ENCODE assay signal across 1 cellular context in the genomic region with DNA sequence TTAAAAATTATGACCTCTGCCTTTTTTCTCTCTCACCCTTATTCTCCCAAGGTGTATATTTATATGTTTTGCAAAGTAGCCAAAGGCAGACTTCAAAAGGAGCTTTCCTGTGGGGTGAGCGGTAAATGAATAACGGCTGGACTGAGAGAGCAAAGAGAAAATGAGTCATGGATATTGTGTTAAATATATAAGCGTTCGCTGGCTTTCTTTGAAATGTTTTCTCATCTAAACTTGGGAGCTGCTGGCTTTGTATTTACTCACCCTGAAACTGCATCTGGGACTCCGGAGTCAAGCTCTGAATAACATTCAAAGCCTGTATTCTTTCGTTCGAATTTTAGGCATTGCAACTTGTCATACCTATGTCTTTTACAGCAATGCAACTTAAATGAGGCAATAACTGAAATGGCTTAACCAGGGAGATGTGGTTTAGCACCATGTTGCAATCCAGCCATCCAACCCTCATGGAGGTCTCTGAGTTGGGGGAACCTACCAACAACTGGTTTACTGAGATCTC.
TF ChIP-seq lines count a peak whose summit lies in the region.

No MANE protein-coding gene starts in this region.

TF ChIP-seq in HepG2, 621 proteins besides CTCF, POLR2A, EP300 and RAD21 (continued from another document and continues in another):
- TF ChIP-seq SYNCRIP (IDR thresholded peaks at IDR 0.05; ENCODE audit: insufficient read depth, low read depth, low read length) (no peak), ZSCAN12 (CRISPR knock-in tag; IDR thresholded peaks at IDR 0.05) (peak; percentile 79; the same call in 1 of the 2 replicates), ZNF20 (CRISPR knock-in tag; IDR thresholded peaks at IDR 0.05) (no peak), SNRNP70 (IDR thresholded peaks at IDR 0.05; ENCODE audit: low read depth, low read length) (no peak), SP5 (CRISPR knock-in tag; IDR thresholded peaks at IDR 0.05; ENCODE audit: borderline replicate concordance, low read depth) (no peak), THYN1 (CRISPR knock-in tag; IDR thresholded peaks at IDR 0.05; ENCODE audit: borderline replicate concordance, low read depth) (no peak), ZNF530 (CRISPR knock-in tag; IDR thresholded peaks at IDR 0.05; ENCODE audit: low read depth) (no peak), ZNF674 (CRISPR knock-in tag; IDR thresholded peaks at IDR 0.05; ENCODE audit: low read depth) (no peak), ZNF468 (CRISPR knock-in tag; IDR thresholded peaks at IDR 0.05) (no peak), JUNB (CRISPR knock-in tag; IDR thresholded peaks at IDR 0.05; ENCODE audit: borderline replicate concordance) (no peak), NKX3-1 (CRISPR knock-in tag; IDR thresholded peaks at IDR 0.05) (peak; percentile 78; the same call in 1 of the 2 replicates), PHF5A (CRISPR knock-in tag; IDR thresholded peaks at IDR 0.05; ENCODE audit: low read depth, unreplicated experiment) (no peak), MAFK (conservative IDR thresholded peaks at IDR 0.05 in 1 of 2, IDR thresholded peaks at IDR 0.05 in 1 of 2; ENCODE audit: low read length in 2 of 2) (no peak), ZNF12 (CRISPR knock-in tag; IDR thresholded peaks at IDR 0.05) (0 out of 2 replicates have a peak, but pooled peaks have one; percentile 19), TAF1 (CRISPR knock-in tag; IDR thresholded peaks at IDR 0.05) (no peak), ZNF7 (CRISPR knock-in tag; IDR thresholded peaks at IDR 0.05) (no peak), HES4 (CRISPR knock-in tag; IDR thresholded peaks at IDR 0.05; ENCODE audit: borderline replicate concordance) (no peak), ZNF256 (CRISPR knock-in tag; conservative IDR thresholded peaks at IDR 0.05) (0 out of 2 replicates have a peak, but pooled peaks have one; percentile 24), TARDBP (CRISPR knock-in tag; IDR thresholded peaks at IDR 0.05) (peak; percentile 15; the same call in 1 of the 2 replicates), ZNF839 (CRISPR knock-in tag; IDR thresholded peaks at IDR 0.05; ENCODE audit: borderline replicate concordance) (no peak), ZNF790 (CRISPR knock-in tag; IDR thresholded peaks at IDR 0.05; ENCODE audit: borderline replicate concordance) (no peak), ARNTL (CRISPR knock-in tag; IDR thresholded peaks at IDR 0.05) (peak; percentile 58), PRPF4 (IDR thresholded peaks at IDR 0.05; ENCODE audit: low read depth, low read length, poor library complexity, severe bottlenecking) (no peak), NBN (conservative IDR thresholded peaks at IDR 0.05) (no peak), NAIF1 (CRISPR knock-in tag; IDR thresholded peaks at IDR 0.05; ENCODE audit: borderline replicate concordance) (no peak), HOXA3 (CRISPR knock-in tag; IDR thresholded peaks at IDR 0.05) (peak; percentile 68; the same call in 1 of the 2 replicates), SRSF1 (optimal IDR thresholded peaks at IDR 0.05; ENCODE audit: low read depth, low read length) (no peak), MEIS2 (CRISPR knock-in tag; IDR thresholded peaks at IDR 0.05) (0 out of 2 replicates have a peak, but pooled peaks have one; percentile 45), SPEN (CRISPR knock-in tag; IDR thresholded peaks at IDR 0.05; ENCODE audit: low read depth) (no peak), KLF11 (CRISPR knock-in tag; IDR thresholded peaks at IDR 0.05) (no peak), ZNF720 (CRISPR knock-in tag; IDR thresholded peaks at IDR 0.05) (no peak), ELF3 (CRISPR knock-in tag; IDR thresholded peaks at IDR 0.05) (0 out of 2 replicates have a peak, but pooled peaks have one; percentile 4), ATF1 (CRISPR knock-in tag; IDR thresholded peaks at IDR 0.05) (no peak), ZNF382 (CRISPR knock-in tag; IDR thresholded peaks at IDR 0.05; ENCODE audit: borderline replicate concordance) (no peak), ASH2L (IDR thresholded peaks at IDR 0.05; ENCODE audit: insufficient read length, low read depth, low read length) (peak; percentile 85), ZNF143 (CRISPR knock-in tag; IDR thresholded peaks at IDR 0.05) (no peak), KAT2B (IDR thresholded peaks at IDR 0.05; ENCODE audit: borderline replicate concordance, low read depth, low read length) (no peak), MEIS1 (CRISPR knock-in tag; IDR thresholded peaks at IDR 0.05; ENCODE audit: borderline replicate concordance) (no peak), ZNF121 (CRISPR knock-in tag; IDR thresholded peaks at IDR 0.05) (no peak), TBX3 (IDR thresholded peaks at IDR 0.05; ENCODE audit: borderline replicate concordance) (peak; percentile 55; the same call in 1 of the 2 replicates), ZNF788 (CRISPR knock-in tag; IDR thresholded peaks at IDR 0.05; ENCODE audit: borderline replicate concordance) (no peak), ZKSCAN1 (IDR thresholded peaks at IDR 0.05; ENCODE audit: low read length) (no peak), ZNF431 (CRISPR knock-in tag; IDR thresholded peaks at IDR 0.05; ENCODE audit: borderline replicate concordance, low read depth) (no peak), ZNF264 (CRISPR knock-in tag; IDR thresholded peaks at IDR 0.05) (peak; percentile 63; the same call in 1 of the 2 replicates), ZFAT (CRISPR knock-in tag; conservative IDR thresholded peaks at IDR 0.05) (no peak), JDP2 (CRISPR knock-in tag; IDR thresholded peaks at IDR 0.05; ENCODE audit: borderline replicate concordance) (no peak), RFX3 (CRISPR knock-in tag; IDR thresholded peaks at IDR 0.05) (no peak), ZFP62 (CRISPR knock-in tag; IDR thresholded peaks at IDR 0.05) (no peak), ZNF678 (CRISPR knock-in tag; IDR thresholded peaks at IDR 0.05) (no peak), DNMT1 (CRISPR knock-in tag; IDR thresholded peaks at IDR 0.05) (no peak)
- TF ChIP-seq, protein P1, sequence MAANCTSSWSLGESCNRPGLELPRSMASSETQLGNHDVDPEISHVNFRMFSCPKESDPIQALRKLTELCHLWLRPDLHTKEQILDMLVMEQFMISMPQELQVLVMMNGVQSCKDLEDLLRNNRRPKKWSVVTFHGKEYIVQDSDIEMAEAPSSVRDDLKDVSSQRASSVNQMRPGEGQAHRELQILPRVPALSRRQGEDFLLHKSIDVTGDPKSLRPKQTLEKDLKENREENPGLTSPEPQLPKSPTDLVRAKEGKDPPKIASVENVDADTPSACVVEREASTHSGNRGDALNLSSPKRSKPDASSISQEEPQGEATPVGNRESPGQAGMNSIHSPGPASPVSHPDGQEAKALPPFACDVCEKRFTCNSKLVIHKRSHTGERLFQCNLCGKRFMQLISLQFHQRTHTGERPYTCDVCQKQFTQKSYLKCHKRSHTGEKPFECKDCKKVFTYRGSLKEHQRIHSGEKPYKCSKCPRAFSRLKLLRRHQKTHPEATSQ (CRISPR knock-in tag; IDR thresholded peaks at IDR 0.05; ENCODE audit: borderline replicate concordance): no peak
- TF ChIP-seq, protein P2, sequence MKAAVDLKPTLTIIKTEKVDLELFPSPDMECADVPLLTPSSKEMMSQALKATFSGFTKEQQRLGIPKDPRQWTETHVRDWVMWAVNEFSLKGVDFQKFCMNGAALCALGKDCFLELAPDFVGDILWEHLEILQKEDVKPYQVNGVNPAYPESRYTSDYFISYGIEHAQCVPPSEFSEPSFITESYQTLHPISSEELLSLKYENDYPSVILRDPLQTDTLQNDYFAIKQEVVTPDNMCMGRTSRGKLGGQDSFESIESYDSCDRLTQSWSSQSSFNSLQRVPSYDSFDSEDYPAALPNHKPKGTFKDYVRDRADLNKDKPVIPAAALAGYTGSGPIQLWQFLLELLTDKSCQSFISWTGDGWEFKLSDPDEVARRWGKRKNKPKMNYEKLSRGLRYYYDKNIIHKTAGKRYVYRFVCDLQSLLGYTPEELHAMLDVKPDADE (CRISPR knock-in tag; IDR thresholded peaks at IDR 0.05): no peak
- TF ChIP-seq, protein P3, sequence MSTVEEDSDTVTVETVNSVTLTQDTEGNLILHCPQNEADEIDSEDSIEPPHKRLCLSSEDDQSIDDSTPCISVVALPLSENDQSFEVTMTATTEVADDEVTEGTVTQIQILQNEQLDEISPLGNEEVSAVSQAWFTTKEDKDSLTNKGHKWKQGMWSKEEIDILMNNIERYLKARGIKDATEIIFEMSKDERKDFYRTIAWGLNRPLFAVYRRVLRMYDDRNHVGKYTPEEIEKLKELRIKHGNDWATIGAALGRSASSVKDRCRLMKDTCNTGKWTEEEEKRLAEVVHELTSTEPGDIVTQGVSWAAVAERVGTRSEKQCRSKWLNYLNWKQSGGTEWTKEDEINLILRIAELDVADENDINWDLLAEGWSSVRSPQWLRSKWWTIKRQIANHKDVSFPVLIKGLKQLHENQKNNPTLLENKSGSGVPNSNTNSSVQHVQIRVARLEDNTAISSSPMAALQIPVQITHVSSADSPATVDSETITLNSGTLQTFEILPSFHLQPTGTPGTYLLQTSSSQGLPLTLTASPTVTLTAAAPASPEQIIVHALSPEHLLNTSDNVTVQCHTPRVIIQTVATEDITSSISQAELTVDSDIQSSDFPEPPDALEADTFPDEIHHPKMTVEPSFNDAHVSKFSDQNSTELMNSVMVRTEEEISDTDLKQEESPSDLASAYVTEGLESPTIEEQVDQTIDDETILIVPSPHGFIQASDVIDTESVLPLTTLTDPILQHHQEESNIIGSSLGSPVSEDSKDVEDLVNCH (CRISPR knock-in tag; IDR thresholded peaks at IDR 0.05): no peak
- TF ChIP-seq, protein P4, sequence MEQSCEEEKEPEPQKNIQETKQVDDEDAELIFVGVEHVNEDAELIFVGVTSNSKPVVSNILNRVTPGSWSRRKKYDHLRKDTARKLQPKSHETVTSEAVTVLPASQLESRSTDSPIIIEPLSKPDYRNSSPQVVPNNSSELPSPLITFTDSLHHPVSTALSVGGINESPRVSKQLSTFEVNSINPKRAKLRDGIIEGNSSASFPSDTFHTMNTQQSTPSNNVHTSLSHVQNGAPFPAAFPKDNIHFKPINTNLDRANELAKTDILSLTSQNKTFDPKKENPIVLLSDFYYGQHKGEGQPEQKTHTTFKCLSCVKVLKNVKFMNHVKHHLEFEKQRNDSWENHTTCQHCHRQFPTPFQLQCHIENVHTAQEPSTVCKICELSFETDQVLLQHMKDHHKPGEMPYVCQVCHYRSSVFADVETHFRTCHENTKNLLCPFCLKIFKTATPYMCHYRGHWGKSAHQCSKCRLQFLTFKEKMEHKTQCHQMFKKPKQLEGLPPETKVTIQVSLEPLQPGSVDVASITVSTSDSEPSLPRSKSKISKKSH (CRISPR knock-in tag; IDR thresholded peaks at IDR 0.05; ENCODE audit: borderline replicate concordance): no peak
- TF ChIP-seq, protein P5, sequence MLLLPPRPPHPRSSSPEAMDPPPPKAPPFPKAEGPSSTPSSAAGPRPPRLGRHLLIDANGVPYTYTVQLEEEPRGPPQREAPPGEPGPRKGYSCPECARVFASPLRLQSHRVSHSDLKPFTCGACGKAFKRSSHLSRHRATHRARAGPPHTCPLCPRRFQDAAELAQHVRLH (CRISPR knock-in tag; IDR thresholded peaks at IDR 0.05; ENCODE audit: borderline replicate concordance, low read depth): no peak
- TF ChIP-seq, protein P6, sequence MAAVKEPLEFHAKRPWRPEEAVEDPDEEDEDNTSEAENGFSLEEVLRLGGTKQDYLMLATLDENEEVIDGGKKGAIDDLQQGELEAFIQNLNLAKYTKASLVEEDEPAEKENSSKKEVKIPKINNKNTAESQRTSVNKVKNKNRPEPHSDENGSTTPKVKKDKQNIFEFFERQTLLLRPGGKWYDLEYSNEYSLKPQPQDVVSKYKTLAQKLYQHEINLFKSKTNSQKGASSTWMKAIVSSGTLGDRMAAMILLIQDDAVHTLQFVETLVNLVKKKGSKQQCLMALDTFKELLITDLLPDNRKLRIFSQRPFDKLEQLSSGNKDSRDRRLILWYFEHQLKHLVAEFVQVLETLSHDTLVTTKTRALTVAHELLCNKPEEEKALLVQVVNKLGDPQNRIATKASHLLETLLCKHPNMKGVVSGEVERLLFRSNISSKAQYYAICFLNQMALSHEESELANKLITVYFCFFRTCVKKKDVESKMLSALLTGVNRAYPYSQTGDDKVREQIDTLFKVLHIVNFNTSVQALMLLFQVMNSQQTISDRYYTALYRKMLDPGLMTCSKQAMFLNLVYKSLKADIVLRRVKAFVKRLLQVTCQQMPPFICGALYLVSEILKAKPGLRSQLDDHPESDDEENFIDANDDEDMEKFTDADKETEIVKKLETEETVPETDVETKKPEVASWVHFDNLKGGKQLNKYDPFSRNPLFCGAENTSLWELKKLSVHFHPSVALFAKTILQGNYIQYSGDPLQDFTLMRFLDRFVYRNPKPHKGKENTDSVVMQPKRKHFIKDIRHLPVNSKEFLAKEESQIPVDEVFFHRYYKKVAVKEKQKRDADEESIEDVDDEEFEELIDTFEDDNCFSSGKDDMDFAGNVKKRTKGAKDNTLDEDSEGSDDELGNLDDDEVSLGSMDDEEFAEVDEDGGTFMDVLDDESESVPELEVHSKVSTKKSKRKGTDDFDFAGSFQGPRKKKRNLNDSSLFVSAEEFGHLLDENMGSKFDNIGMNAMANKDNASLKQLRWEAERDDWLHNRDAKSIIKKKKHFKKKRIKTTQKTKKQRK (IDR thresholded peaks at IDR 0.05; ENCODE audit: low read length): no peak
- TF ChIP-seq, protein P7, sequence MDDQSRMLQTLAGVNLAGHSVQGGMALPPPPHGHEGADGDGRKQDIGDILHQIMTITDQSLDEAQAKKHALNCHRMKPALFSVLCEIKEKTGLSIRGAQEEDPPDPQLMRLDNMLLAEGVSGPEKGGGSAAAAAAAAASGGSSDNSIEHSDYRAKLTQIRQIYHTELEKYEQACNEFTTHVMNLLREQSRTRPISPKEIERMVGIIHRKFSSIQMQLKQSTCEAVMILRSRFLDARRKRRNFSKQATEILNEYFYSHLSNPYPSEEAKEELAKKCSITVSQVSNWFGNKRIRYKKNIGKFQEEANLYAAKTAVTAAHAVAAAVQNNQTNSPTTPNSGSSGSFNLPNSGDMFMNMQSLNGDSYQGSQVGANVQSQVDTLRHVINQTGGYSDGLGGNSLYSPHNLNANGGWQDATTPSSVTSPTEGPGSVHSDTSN (CRISPR knock-in tag; IDR thresholded peaks at IDR 0.05; ENCODE audit: borderline replicate concordance): no peak
- TF ChIP-seq, protein P8, sequence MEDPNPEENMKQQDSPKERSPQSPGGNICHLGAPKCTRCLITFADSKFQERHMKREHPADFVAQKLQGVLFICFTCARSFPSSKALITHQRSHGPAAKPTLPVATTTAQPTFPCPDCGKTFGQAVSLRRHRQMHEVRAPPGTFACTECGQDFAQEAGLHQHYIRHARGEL (CRISPR knock-in tag; IDR thresholded peaks at IDR 0.05): no peak
- TF ChIP-seq, protein P9, sequence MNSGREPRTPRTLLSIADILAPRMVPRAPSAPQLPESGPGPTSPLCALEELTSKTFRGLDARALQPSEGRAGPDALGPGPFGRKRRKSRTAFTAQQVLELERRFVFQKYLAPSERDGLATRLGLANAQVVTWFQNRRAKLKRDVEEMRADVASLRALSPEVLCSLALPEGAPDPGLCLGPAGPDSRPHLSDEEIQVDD (CRISPR knock-in tag; IDR thresholded peaks at IDR 0.05; ENCODE audit: borderline replicate concordance): no peak
- TF ChIP-seq, protein P10, sequence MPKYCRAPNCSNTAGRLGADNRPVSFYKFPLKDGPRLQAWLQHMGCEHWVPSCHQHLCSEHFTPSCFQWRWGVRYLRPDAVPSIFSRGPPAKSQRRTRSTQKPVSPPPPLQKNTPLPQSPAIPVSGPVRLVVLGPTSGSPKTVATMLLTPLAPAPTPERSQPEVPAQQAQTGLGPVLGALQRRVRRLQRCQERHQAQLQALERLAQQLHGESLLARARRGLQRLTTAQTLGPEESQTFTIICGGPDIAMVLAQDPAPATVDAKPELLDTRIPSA (CRISPR knock-in tag; IDR thresholded peaks at IDR 0.05; ENCODE audit: borderline replicate concordance): no peak
